In genomic region chr19:28045621-28046020, GRCh38 we compare ENCODE assay signal across 6 cellular contexts.
"Had no signal": no experiment of that assay in that cellular context is flagged by ENCODE, and none has a peak within 500 bp of the region (broad histone marks: within the 10 kb centered on the region; RNA-seq: fewer than 3 reads in every experiment).

No MANE protein-coding gene starts in this region.

- DNase-seq: IMR-90 had no signal

- H3K36me3 Mint-ChIP-seq: IgD-negative memory B cell had no signal

- H3K4me3 ChIP-seq: K562 had no signal

- FAIRE-seq: HepG2, HTR-8/SVneo, K562 had no signal

- H3K4me1 Mint-ChIP-seq: IgD-negative memory B cell had no signal

- ATAC-seq: HepG2, K562 had no signal

- H3K27ac Mint-ChIP-seq: IgD-negative memory B cell had no signal

- H3K27ac ChIP-seq: HL-60 had no signal

- H3K27me3 Mint-ChIP-seq: IgD-negative memory B cell had no signal
